In genomic region chr15:90934256-90934948, GRCh38 we compare ENCODE assay signal across 8 cellular contexts. TPM values are rescaled to one million over a fixed set of nuclear protein-coding genes. Genes with fewer than 3 reads are reported as not detected.
DNase-seq lines count a peak whose midpoint lies in the region; ATAC-seq and TF ChIP-seq lines count a peak whose summit lies in the region.

No MANE protein-coding gene starts in this region.

- peaks cover 23% of the 10 kb centered on the region for H3K36me3 ChIP-seq in DND-41 (ENCODE audit: insufficient read depth, low read length)
- H3K36me3 ChIP-seq in ovary, result no peaks in the 10 kb centered on the region
- H3K36me3 ChIP-seq in thoracic aorta, result peaks cover 7% of the 10 kb centered on the region

- TF ChIP-seq CTCF in DND-41 (IDR thresholded peaks at IDR 0.05; ENCODE audit: borderline replicate concordance, extremely low read depth, low read length, poor library complexity, severe bottlenecking) (peak; percentile 96), HFF-Myc (IDR thresholded peaks at IDR 0.05; ENCODE audit: low read depth, low read length, missing control alignments) (peak; percentile 91), ovary (IDR thresholded peaks at IDR 0.05) (peak; percentile 66 to 84 (median 72)), thoracic aorta (IDR thresholded peaks at IDR 0.05) (peak; percentile 80)

- no peaks in the 10 kb centered on the region for H4K20me1 ChIP-seq in DND-41 (ENCODE audit: insufficient read depth, low read length)

- H3K79me2 ChIP-seq in DND-41 (ENCODE audit: insufficient read depth, low read length), result peaks cover 35% of the 10 kb centered on the region

- H3K4me3 ChIP-seq in DND-41 (ENCODE audit: low read depth in 1 of 2, low read length in 2 of 2), result peak overlapping the region; percentile 60 to 69; a peak in 3 of 4 replicates
- H3K4me3 ChIP-seq in HFF-Myc (replicated peaks; ENCODE audit: low read depth, low read length), result peak overlapping the region; percentile 82
- H3K4me3 ChIP-seq in ovary, result peak overlapping the region; percentile 63
- peak overlapping the region; percentile 81 for H3K4me3 ChIP-seq in thoracic aorta

- no peaks in the 10 kb centered on the region for H3K9me3 ChIP-seq in DND-41 (ENCODE audit: insufficient read depth, low read length, severe bottlenecking)
- no peaks in the 10 kb centered on the region for H3K9me3 ChIP-seq in ovary
- H3K9me3 ChIP-seq in thoracic aorta, result no peaks in the 10 kb centered on the region

- WGBS in ovary, 3 donors, result 1 to 2% (median 1%) methylated on average over 19 of the region's 19 CpGs

- intact Hi-C loops in head of caudate nucleus (cut with DNase I), result loop anchor here (5.0 kb wide), 1 partner anchor 287 kb away; no protein-coding TSS in a partner anchor
- intact Hi-C loops in ovary (cut with DNase I), result loop anchor here in 1 of 4 donors (1.0 kb wide), 1 partner anchor 32 kb away; no protein-coding TSS in a partner anchor

- H3K4me1 ChIP-seq in DND-41 (ENCODE audit: insufficient read depth, low read length) (peaks cover 59% of the 10 kb centered on the region), ovary (ENCODE audit: insufficient read depth) (peaks cover 18% of the 10 kb centered on the region), thoracic aorta (ENCODE audit: control insufficient read depth in 1 of 2, low read depth in 2 of 2) (peaks cover 12 to 44% of the 10 kb centered on the region in 2 donors)

- H3K27ac ChIP-seq in DND-41 (ENCODE audit: low read length) (peak overlapping the region; percentile 63), ovary (peak overlapping the region; percentile 70 to 76), thoracic aorta (peak overlapping the region in 1 of 2 donors; percentile 66)

- TF ChIP-seq EP300 in ovary (IDR thresholded peaks at IDR 0.05), result no peak

- H3K4me2 ChIP-seq in DND-41 (ENCODE audit: insufficient read depth, low read length), result peak overlapping the region; percentile 93

- peak overlapping the region; percentile 71 to 96 for H3K27ac Mint-ChIP-seq in activated naive CD4-positive, alpha-beta T cell treated with anti-CD3 and anti-CD28 coated beads, Interleukin-2, amount 50 U/mL, for 72 hours

- peaks cover 28 to 29% of the 10 kb centered on the region in 2 donors for H3K36me3 Mint-ChIP-seq in activated naive CD4-positive, alpha-beta T cell treated with anti-CD3 and anti-CD28 coated beads, Interleukin-2, amount 50 U/mL, for 72 hours

- ATAC-seq in DND-41 (ENCODE audit: insufficient read depth, low read depth), result peak; percentile 38
- peak; percentile 63 for ATAC-seq in SK-N-SH treated with all-trans-retinoic acid at 6 μM for 48 hours
- ATAC-seq in activated naive CD4-positive, alpha-beta T cell treated with anti-CD3 and anti-CD28 coated beads, Interleukin-2, amount 50 U/mL, for 72 hours, result peak; percentile 41 to 45
- ATAC-seq in thoracic aorta (ENCODE audit: insufficient number of reproducible peaks, low FRiP score, low read depth), result peak; percentile 30

- H3K9me3 Mint-ChIP-seq in activated naive CD4-positive, alpha-beta T cell treated with anti-CD3 and anti-CD28 coated beads, Interleukin-2, amount 50 U/mL, for 72 hours, result no peaks in the 10 kb centered on the region

- no peak for TF ChIP-seq POLR2A in ovary (IDR thresholded peaks at IDR 0.05)

- H3K27me3 ChIP-seq in DND-41 (ENCODE audit: insufficient read depth, low read length, poor library complexity) (no peaks in the 10 kb centered on the region), ovary (no peaks in the 10 kb centered on the region), thoracic aorta (replicated peaks; ENCODE audit: insufficient read depth) (no peaks in the 10 kb centered on the region)

- DNase-seq in DND-41 (peak; percentile 86), HFF-Myc (ENCODE audit: extremely low read depth, low read depth) (peak; percentile 65), NCI-H1092 treated with DMSO at 0.1 percent for 48 hours (lab: John Stamatoyannopoulos, UW) (peak; percentile 69), head of caudate nucleus (peak; percentile 80 to 95 (median 88)), ovary (peak; percentile 80 to 88 (median 86)), thoracic aorta (ENCODE audit: low spot score) (no peak)
- DNase-seq in activated naive CD4-positive, alpha-beta T cell treated with anti-CD3 and anti-CD28 coated beads, Interleukin-2, amount 50 U/mL, for 72 hours (ENCODE audit: low spot score in 2 of 2), result peak; percentile 87 to 89

- H2AFZ ChIP-seq in DND-41 (ENCODE audit: low read depth, low read length), result peak overlapping the region; percentile 77

- peak overlapping the region; percentile 71 for H3K9ac ChIP-seq in DND-41 (ENCODE audit: low read depth, low read length)

TF ChIP-seq in SK-N-SH treated with all-trans-retinoic acid at 6 μM for 48 hours, 23 proteins besides CTCF, POLR2A, EP300 and RAD21 (continues in another document):
- TF ChIP-seq ZFP30 (CRISPR knock-in tag; IDR thresholded peaks at IDR 0.05), result no peak
- no peak for TF ChIP-seq PPARA (CRISPR knock-in tag; IDR thresholded peaks at IDR 0.05; ENCODE audit: borderline replicate concordance)
- TF ChIP-seq POU6F1 (CRISPR knock-in tag; IDR thresholded peaks at IDR 0.05; ENCODE audit: borderline replicate concordance, low read depth), result no peak
- TF ChIP-seq OSR1 (CRISPR knock-in tag; IDR thresholded peaks at IDR 0.05), result no peak
- no peak for TF ChIP-seq ZNF70 (CRISPR knock-in tag; IDR thresholded peaks at IDR 0.05)
- TF ChIP-seq ZNF565 (CRISPR knock-in tag; conservative IDR thresholded peaks at IDR 0.05; ENCODE audit: low read depth), result no peak
- no peak for TF ChIP-seq RARB (CRISPR knock-in tag; IDR thresholded peaks at IDR 0.05)
- TF ChIP-seq ZFP3 (CRISPR knock-in tag; IDR thresholded peaks at IDR 0.05), result no peak
- no peak for TF ChIP-seq ESRRG (CRISPR knock-in tag; IDR thresholded peaks at IDR 0.05)
- TF ChIP-seq GLIS3 (CRISPR knock-in tag; IDR thresholded peaks at IDR 0.05), result no peak
- no peak for TF ChIP-seq ARNTL (CRISPR knock-in tag; IDR thresholded peaks at IDR 0.05; ENCODE audit: borderline replicate concordance, low read depth)
- TF ChIP-seq TSHZ2 (CRISPR knock-in tag; IDR thresholded peaks at IDR 0.05), result no peak
- TF ChIP-seq CSDC2 (CRISPR knock-in tag; IDR thresholded peaks at IDR 0.05), result no peak

RNA-seq across cellular contexts. Expression of gene UNC45A, which starts 0.7 kb away (rescaled TPM):
- 100 to 1,000 TPM in 1 of 2 donors, 10 to 100 TPM in 1; 75.5 to 112 TPM for total RNA-seq in activated naive CD4-positive, alpha-beta T cell treated with anti-CD3 and anti-CD28 coated beads, Interleukin-2, amount 50 U/mL, for 72 hours
- total RNA-seq in ovary, result 10 to 100 TPM; 26.2 to 75.6 (median 56.1) TPM
- polyA plus RNA-seq in ovary, result 10 to 100 TPM; 30.5 to 50.8 TPM
- total RNA-seq in thoracic aorta, result 10 to 100 TPM; 54.0 to 65.5 TPM

RNA-seq across cellular contexts. Expression of gene HDDC3, which starts 2.1 kb away (rescaled TPM):
- total RNA-seq in activated naive CD4-positive, alpha-beta T cell treated with anti-CD3 and anti-CD28 coated beads, Interleukin-2, amount 50 U/mL, for 72 hours, result 10 to 100 TPM; 18.9 to 32.4 TPM
- total RNA-seq in ovary (10 to 100 TPM; 11.7 to 17.2 (median 13.5) TPM), thoracic aorta (10 to 100 TPM; 11.5 to 13.1 TPM)
- polyA plus RNA-seq in ovary, result 10 to 100 TPM; 13.0 to 13.1 TPM

RNA-seq across cellular contexts. Expression of gene RCCD1, which starts 20.3 kb away (rescaled TPM):
- total RNA-seq in activated naive CD4-positive, alpha-beta T cell treated with anti-CD3 and anti-CD28 coated beads, Interleukin-2, amount 50 U/mL, for 72 hours, result 10 to 100 TPM; 37.7 to 58.7 TPM
- total RNA-seq in ovary (10 to 100 TPM in 6 of 7 donors, 1 to 10 TPM in 1; 8.8 to 15.6 (median 13.5) TPM), thoracic aorta (10 to 100 TPM in 1 of 2 donors, 1 to 10 TPM in 1; 8.6 to 23.7 TPM)
- 10 to 100 TPM in 1 of 2 donors, 1 to 10 TPM in 1; 8.7 to 13.0 TPM for polyA plus RNA-seq in ovary

RNA-seq across cellular contexts. Expression of gene MAN2A2, which starts 31.3 kb away (rescaled TPM):
- 100 to 1,000 TPM in 1 of 2 donors, 10 to 100 TPM in 1; 99.8 to 225 TPM for total RNA-seq in activated naive CD4-positive, alpha-beta T cell treated with anti-CD3 and anti-CD28 coated beads, Interleukin-2, amount 50 U/mL, for 72 hours
- total RNA-seq in ovary (10 to 100 TPM; 25.3 to 66.5 (median 39.5) TPM), thoracic aorta (10 to 100 TPM; 59.7 to 68.4 TPM)
- polyA plus RNA-seq in ovary, result 10 to 100 TPM; 25.8 to 29.1 TPM

RNA-seq across cellular contexts. Expression of gene FES, which starts 50.1 kb away (rescaled TPM):
- total RNA-seq in activated naive CD4-positive, alpha-beta T cell treated with anti-CD3 and anti-CD28 coated beads, Interleukin-2, amount 50 U/mL, for 72 hours, result 10 to 100 TPM; 83.9 to 91.4 TPM
- total RNA-seq in ovary (10 to 100 TPM; 20.0 to 37.2 (median 24.8) TPM), thoracic aorta (10 to 100 TPM; 54.2 to 86.3 TPM)
- polyA plus RNA-seq in ovary, result 10 to 100 TPM in 1 of 2 donors, 1 to 10 TPM in 1; 2.2 to 25.6 TPM
